Comparison of ENCODE assay signal across 27 cellular contexts in the genomic region with DNA sequence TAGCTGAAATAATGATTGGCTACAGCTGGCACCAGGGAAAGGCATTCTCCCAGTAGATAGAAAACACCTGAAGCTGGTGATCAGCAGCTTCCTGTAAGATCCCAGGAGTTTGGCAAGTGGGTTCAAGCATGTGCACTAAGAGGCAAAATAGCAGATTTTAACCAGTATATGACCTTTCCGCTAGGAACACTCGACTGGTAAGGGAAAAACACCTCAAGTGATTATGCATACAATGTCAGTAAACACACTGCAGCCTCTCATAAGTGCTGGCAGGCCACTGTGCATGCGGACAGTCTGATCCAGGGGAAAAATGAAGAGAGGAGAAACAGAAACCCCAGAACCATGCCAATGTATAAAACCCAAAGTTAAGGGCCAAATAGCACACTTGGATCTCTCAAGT. TPM values are rescaled to one million over a fixed set of nuclear protein-coding genes. Genes with fewer than 3 reads are reported as not detected.
"Had no signal": no experiment of that assay in that cellular context is flagged by ENCODE, and none has a peak within 500 bp of the region (broad histone marks: within the 10 kb centered on the region; RNA-seq: fewer than 3 reads in every experiment).

No MANE protein-coding gene starts in this region.

- H3K36me3 ChIP-seq: esophagus squamous epithelium, neural progenitor cell, prostate gland, right atrium auricular region, sigmoid colon, stomach, thyroid gland had no signal

- H3K4me3 ChIP-seq: esophagus squamous epithelium, neural progenitor cell, prostate gland, right atrium auricular region, sigmoid colon, stomach, thyroid gland had no signal

- H3K27me3 ChIP-seq: esophagus squamous epithelium, neural progenitor cell, right atrium auricular region, sigmoid colon, stomach, thyroid gland had no signal

- H3K27ac ChIP-seq: neural progenitor cell, prostate gland, right atrium auricular region, sigmoid colon, stomach, thyroid gland had no signal

- ATAC-seq: effector memory CD8-positive, alpha-beta T cell; left colon; naive thymus-derived CD4-positive, alpha-beta T cell; stimulated activated effector memory CD8-positive, alpha-beta T cell treated with anti-CD3 and anti-CD28 coated beads, Interleukin-12 subunit alpha, Interleukin-12 subunit beta, amount 100 ng/mL, for 72 hours had no signal

- H3K9me3 ChIP-seq: esophagus squamous epithelium, prostate gland, right atrium auricular region, sigmoid colon, stomach, thyroid gland had no signal

- H3K9ac ChIP-seq: neural progenitor cell had no signal

- H3K4me1 ChIP-seq: neural progenitor cell, prostate gland, right atrium auricular region, sigmoid colon, stomach, thyroid gland had no signal

- DNase-seq: cortex of kidney; effector memory CD8-positive, alpha-beta T cell; erythroblast; esophagus squamous epithelium; foreskin melanocyte; hypothalamus; immature natural killer cell; islet precursor cell; kidney glomerular epithelial cell; left colon; mammary epithelial cell; mesendoderm; midbrain; naive thymus-derived CD4-positive, alpha-beta T cell; nucleus accumbens; sigmoid colon; stimulated activated CD4-positive, alpha-beta T cell treated with anti-CD3 and anti-CD28 coated beads, Interleukin-2, amount 100 ng/mL, for 24 hours; stimulated activated CD4-positive, alpha-beta T cell treated with anti-CD3 and anti-CD28 coated beads, Interleukin-4, amount 100 ng/mL, for 24 hours; stimulated activated naive CD4-positive, alpha-beta T cell treated with Interleukin-2 at 50 U/mL for 16 hours; stomach; thyroid gland; trophoblast cell had no signal

RNA-seq across cellular contexts. Expression of gene HLF, which starts 49.0 kb away (rescaled TPM):
- total RNA-seq: dermis microvascular lymphatic vessel endothelial cell had no signal
- polyA plus RNA-seq: immature natural killer cell had no signal
